Comparison of ENCODE assay signal across 30 cellular contexts in the genomic region with DNA sequence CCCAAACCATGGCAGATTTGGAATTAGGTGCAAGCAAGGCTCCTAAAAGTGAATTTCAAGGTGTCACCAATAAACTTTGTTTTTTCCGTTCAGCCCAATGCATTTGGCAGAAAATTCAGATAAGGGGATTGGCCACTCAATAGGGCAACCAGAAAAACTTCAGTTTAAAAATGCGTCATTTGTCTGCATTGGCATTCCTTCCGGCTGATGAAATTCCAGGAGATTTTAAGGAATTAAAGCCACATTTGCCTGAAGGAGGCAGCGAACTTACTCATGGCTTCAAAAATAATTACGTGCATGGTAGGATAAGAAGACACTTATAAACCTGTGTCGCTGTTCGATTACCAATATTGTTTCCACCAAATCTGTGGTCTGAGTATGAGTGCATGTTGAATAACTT.
"Had no signal": no experiment of that assay in that cellular context is flagged by ENCODE, and none has a peak within 500 bp of the region (broad histone marks: within the 10 kb centered on the region; RNA-seq: fewer than 3 reads in every experiment).

No MANE protein-coding gene starts in this region.

- H3K9me2 ChIP-seq: SK-N-SH had no signal

- H3K9me3 ChIP-seq: adrenal gland, body of pancreas, breast epithelium, SJCRH30, SK-N-SH had no signal

- H3K4me3 ChIP-seq: adrenal gland, body of pancreas, breast epithelium, SJCRH30 had no signal

- H3K4me1 ChIP-seq: adrenal gland, breast epithelium, SJCRH30 had no signal

- H3K36me3 Mint-ChIP-seq: activated CD4-positive, alpha-beta memory T cell treated with anti-CD3 and anti-CD28 coated beads for 36 hours; activated naive CD4-positive, alpha-beta T cell treated with anti-CD3 and anti-CD28 coated beads, Interleukin-2, amount 50 U/mL, for 72 hours; WTC11 had no signal

- H3K36me3 ChIP-seq: adrenal gland, breast epithelium, SJCRH30 had no signal

- H3K9me3 Mint-ChIP-seq: activated CD4-positive, alpha-beta memory T cell treated with anti-CD3 and anti-CD28 coated beads for 36 hours; activated naive CD4-positive, alpha-beta T cell treated with anti-CD3 and anti-CD28 coated beads for 36 hours; activated naive CD4-positive, alpha-beta T cell treated with anti-CD3 and anti-CD28 coated beads, Interleukin-2, amount 50 U/mL, for 72 hours; activated T-cell treated with anti-CD3 and anti-CD28 coated beads, Interleukin-2, amount 50 U/mL, for 4 hours; activated T-helper 1 cell treated with anti-CD3 and anti-CD28 coated beads, Interleukin-12 subunit alpha, Interleukin-12 subunit beta, Interleukin-2, Interleukin-4 antibody, amounts not matched to agents 30 ng/mL and 10 ng/mL and 1 ng/mL, durations not matched to agents 14 hours and 24 hours and 36 hours; T-helper 1 cell treated with Interleukin-12 subunit alpha and Interleukin-12 subunit beta and Interleukin-4 antibody, amounts not matched to agents 30 μg/mL and 1 μg/mL, for 36 hours; T-helper 2 cell treated with Interferon-gamma antibody and Interleukin-4, amounts not matched to agents 5 μg/mL and 100 μg/mL, for 36 hours; WTC11 had no signal

- H3K4me1 Mint-ChIP-seq: activated CD4-positive, alpha-beta T cell treated with anti-CD3 and anti-CD28 coated beads for 36 hours had no signal

- H3K27me3 ChIP-seq: adrenal gland, body of pancreas had no signal

- DNase-seq: activated CD4-positive, alpha-beta memory T cell treated with anti-CD3 and anti-CD28 coated beads for 36 hours; activated CD4-positive, alpha-beta T cell treated with anti-CD3 and anti-CD28 coated beads for 36 hours; activated CD4-positive, alpha-beta T cell treated with anti-CD3 and anti-CD28 coated beads, Interleukin-2, amount 50 U/mL, for 1 hour; activated CD8-positive, alpha-beta memory T cell treated with anti-CD3 and anti-CD28 coated beads, Interleukin-2, amount 50 U/mL, for 4 hours; activated gamma-delta T cell treated with Interleukin-2 at 50 U/mL for 16 hours; activated naive CD4-positive, alpha-beta T cell treated with anti-CD3 and anti-CD28 coated beads for 36 hours; activated T-cell treated with anti-CD3 and anti-CD28 coated beads for 4 hours; activated T-cell treated with anti-CD3 and anti-CD28 coated beads, Interleukin-2, amount 50 U/mL, for 4 hours; adrenal gland; body of pancreas; MM.1S; MV-4-11; NCI-H1092; NCI-H1436 treated with DMSO at 0.1 percent for 48 hours; NCI-H1694 treated with DMSO at 0.1 percent for 48 hours; NCI-H2029; NCI-H2171; NCI-H510A; NCI-H526; NCI-H748 treated with DMSO at 0.1 percent for 48 hours; SHP77; SJCRH30; SK-N-SH had no signal

- H3K27ac Mint-ChIP-seq: activated CD4-positive, alpha-beta memory T cell treated with anti-CD3 and anti-CD28 coated beads for 36 hours; activated CD4-positive, alpha-beta T cell treated with anti-CD3 and anti-CD28 coated beads for 36 hours; activated naive CD4-positive, alpha-beta T cell treated with anti-CD3 and anti-CD28 coated beads for 36 hours; activated naive CD4-positive, alpha-beta T cell treated with anti-CD3 and anti-CD28 coated beads, Interleukin-2, amount 50 U/mL, for 72 hours; activated T-helper 1 cell treated with anti-CD3 and anti-CD28 coated beads, Interleukin-12 subunit alpha, Interleukin-12 subunit beta, Interleukin-2, Interleukin-4 antibody, amounts not matched to agents 30 ng/mL and 10 ng/mL and 1 ng/mL, durations not matched to agents 14 hours and 24 hours and 36 hours; T-helper 1 cell treated with Interleukin-12 subunit alpha and Interleukin-12 subunit beta and Interleukin-4 antibody, amounts not matched to agents 30 μg/mL and 1 μg/mL, for 36 hours; T-helper 2 cell treated with Interferon-gamma antibody and Interleukin-4, amounts not matched to agents 5 μg/mL and 100 μg/mL, for 36 hours; WTC11 had no signal

- H3K4me2 ChIP-seq: SK-N-SH had no signal

- H3K9ac ChIP-seq: SK-N-SH had no signal

- ATAC-seq: activated CD4-positive, alpha-beta T cell treated with anti-CD3 and anti-CD28 coated beads for 36 hours; activated CD4-positive, CD25-positive, alpha-beta regulatory T cell treated with anti-CD3 and anti-CD28 coated beads, Interleukin-2, amount 50 U/mL, for 24 hours; activated naive CD4-positive, alpha-beta T cell treated with anti-CD3 and anti-CD28 coated beads, Interleukin-2, amount 50 U/mL, for 72 hours; activated T-cell treated with anti-CD3 and anti-CD28 coated beads, Interleukin-2, amount 50 U/mL, for 4 hours; body of pancreas; WTC11 had no signal

- H3K27ac ChIP-seq: adrenal gland, body of pancreas, breast epithelium, SJCRH30 had no signal

- H3K4me3 Mint-ChIP-seq: activated CD4-positive, alpha-beta memory T cell treated with anti-CD3 and anti-CD28 coated beads for 36 hours; activated CD4-positive, alpha-beta T cell treated with anti-CD3 and anti-CD28 coated beads for 36 hours; activated naive CD4-positive, alpha-beta T cell treated with anti-CD3 and anti-CD28 coated beads for 36 hours; activated T-cell treated with anti-CD3 and anti-CD28 coated beads, Interleukin-2, amount 50 U/mL, for 4 hours; activated T-helper 1 cell treated with anti-CD3 and anti-CD28 coated beads, Interleukin-12 subunit alpha, Interleukin-12 subunit beta, Interleukin-2, Interleukin-4 antibody, amounts not matched to agents 30 ng/mL and 10 ng/mL and 1 ng/mL, durations not matched to agents 14 hours and 24 hours and 36 hours; T-helper 1 cell treated with Interleukin-12 subunit alpha and Interleukin-12 subunit beta and Interleukin-4 antibody, amounts not matched to agents 30 μg/mL and 1 μg/mL, for 36 hours; T-helper 2 cell treated with Interferon-gamma antibody and Interleukin-4, amounts not matched to agents 5 μg/mL and 100 μg/mL, for 36 hours; WTC11 had no signal
